Comparison of ENCODE assay signal across 18 cellular contexts in genomic region chr3:8327739-8328138, GRCh38.
"Had no signal": no experiment of that assay in that cellular context is flagged by ENCODE, and none has a peak within 500 bp of the region (broad histone marks: within the 10 kb centered on the region; RNA-seq: fewer than 3 reads in every experiment).

No MANE protein-coding gene starts in this region.

- H3K27me3 Mint-ChIP-seq: dendritic cell treated with granulocyte-macrophage colony-stimulating factor and Interleukin-4, amounts not matched to agents 40 ng/mL and 50 ng/mL, for 4 days had no signal

- FAIRE-seq: endothelial cell of umbilical vein had no signal

- H3K4me3 Mint-ChIP-seq: activated T-cell treated with anti-CD3 and anti-CD28 coated beads, Interleukin-2, amount 50 U/mL, for 72 hours; dendritic cell treated with granulocyte-macrophage colony-stimulating factor and Interleukin-4, amounts not matched to agents 40 ng/mL and 50 ng/mL, for 4 days; mesothelial cell of epicardium; stimulated activated naive B cell treated with anti-CD40 and anti-IgM and Interleukin-4, amounts not matched to agents 10 μg/mL and 1 μg/mL and 100 μg/mL, for 72 hours had no signal

- DNase-seq: activated CD4-positive, alpha-beta T cell treated with anti-CD3 and anti-CD28 coated beads for 1 hour; activated CD8-positive, alpha-beta memory T cell treated with anti-CD3 and anti-CD28 coated beads for 24 hours; activated CD8-positive, alpha-beta memory T cell treated with anti-CD3 and anti-CD28 coated beads, Interleukin-2, amount 50 U/mL, for 48 hours; activated effector memory CD4-positive, alpha-beta T cell treated with anti-CD3 and anti-CD28 coated beads, Interleukin-2, amount 50 U/mL, for 16 hours; activated T-cell treated with anti-CD3 and anti-CD28 coated beads, Interleukin-2, amount 50 U/mL, for 72 hours; amniotic stem cell; effector CD8-positive, alpha-beta T cell; heart left ventricle; left lung; occipital lobe; posterior cingulate gyrus; stimulated activated naive B cell treated with anti-CD40 and anti-IgM and Interleukin-4, amounts not matched to agents 10 μg/mL and 1 μg/mL and 100 μg/mL, for 72 hours; thyroid gland had no signal

- H3K27ac Mint-ChIP-seq: activated naive CD4-positive, alpha-beta T cell treated with anti-CD3 and anti-CD28 coated beads, Interleukin-2, amount 50 U/mL, for 72 hours; activated T-cell treated with anti-CD3 and anti-CD28 coated beads, Interleukin-2, amount 50 U/mL, for 72 hours; dendritic cell treated with granulocyte-macrophage colony-stimulating factor and Interleukin-4, amounts not matched to agents 40 ng/mL and 50 ng/mL, for 4 days; mesothelial cell of epicardium; stimulated activated naive B cell treated with anti-CD40 and anti-IgM and Interleukin-4, amounts not matched to agents 10 μg/mL and 1 μg/mL and 100 μg/mL, for 72 hours had no signal

- H3K36me3 Mint-ChIP-seq: activated naive CD4-positive, alpha-beta T cell treated with anti-CD3 and anti-CD28 coated beads, Interleukin-2, amount 50 U/mL, for 72 hours; mesothelial cell of epicardium; stimulated activated naive B cell treated with anti-CD40 and anti-IgM and Interleukin-4, amounts not matched to agents 10 μg/mL and 1 μg/mL and 100 μg/mL, for 72 hours had no signal

- ATAC-seq: activated naive CD4-positive, alpha-beta T cell treated with anti-CD3 and anti-CD28 coated beads, Interleukin-2, amount 50 U/mL, for 72 hours; activated T-cell treated with anti-CD3 and anti-CD28 coated beads, Interleukin-2, amount 50 U/mL, for 72 hours; gastroesophageal sphincter; heart left ventricle; left lung; stimulated activated naive B cell treated with anti-CD40 and anti-IgM and Interleukin-4, amounts not matched to agents 10 μg/mL and 1 μg/mL and 100 μg/mL, for 72 hours had no signal

- H3K9me3 Mint-ChIP-seq: activated T-cell treated with anti-CD3 and anti-CD28 coated beads, Interleukin-2, amount 50 U/mL, for 72 hours; dendritic cell treated with granulocyte-macrophage colony-stimulating factor and Interleukin-4, amounts not matched to agents 40 ng/mL and 50 ng/mL, for 4 days had no signal
